8 cellular contexts compared by ENCODE assay signal in the genomic region with DNA sequence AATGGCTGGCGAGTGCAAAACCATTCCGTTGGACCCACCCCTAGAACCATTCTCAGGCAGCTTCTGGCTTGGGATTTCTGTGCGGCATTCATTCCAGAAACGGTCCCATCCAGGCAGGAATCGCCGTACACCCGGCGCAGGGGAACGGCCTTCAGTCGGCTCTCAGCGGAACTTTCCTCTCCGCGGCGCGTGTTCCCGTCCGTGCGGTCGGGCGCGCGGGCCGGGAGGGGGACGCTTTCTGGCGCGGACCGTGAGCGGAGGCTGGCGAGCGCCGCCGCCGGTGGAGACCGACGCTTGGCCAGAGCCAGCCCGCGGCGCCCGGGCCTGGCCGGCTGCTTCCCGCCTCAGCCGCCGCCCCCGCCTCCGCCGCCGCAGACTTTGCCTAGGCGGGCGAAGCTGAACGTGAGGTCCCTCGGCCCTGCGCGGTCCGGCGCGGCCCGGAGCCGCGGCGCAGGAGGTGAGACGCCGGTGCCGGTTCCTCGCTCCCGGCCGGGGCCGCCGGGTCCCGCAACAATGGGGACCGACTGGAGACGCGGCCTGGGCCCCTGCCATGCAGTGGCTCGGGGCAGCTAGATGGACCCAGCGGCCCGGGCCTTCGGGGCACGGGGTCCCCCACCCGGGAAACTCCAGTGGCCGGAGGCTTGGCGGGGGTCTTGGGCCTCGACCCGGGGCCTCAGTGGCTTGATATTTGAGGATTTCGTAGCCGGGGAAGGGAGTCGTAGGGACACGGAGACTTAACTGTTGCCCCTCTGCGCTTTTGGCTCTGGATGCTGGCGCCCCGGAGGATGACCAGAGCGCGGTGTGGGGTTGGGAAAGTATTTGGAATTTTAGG. TPM values are rescaled to one million over a fixed set of nuclear protein-coding genes. Genes with fewer than 3 reads are reported as not detected.
A peak's percentile ranks its signal among the peaks of the same experiment; 100 is the strongest.
DNase-seq lines count a peak whose midpoint lies in the region; ATAC-seq and TF ChIP-seq lines count a peak whose summit lies in the region.

A gene with protein sequence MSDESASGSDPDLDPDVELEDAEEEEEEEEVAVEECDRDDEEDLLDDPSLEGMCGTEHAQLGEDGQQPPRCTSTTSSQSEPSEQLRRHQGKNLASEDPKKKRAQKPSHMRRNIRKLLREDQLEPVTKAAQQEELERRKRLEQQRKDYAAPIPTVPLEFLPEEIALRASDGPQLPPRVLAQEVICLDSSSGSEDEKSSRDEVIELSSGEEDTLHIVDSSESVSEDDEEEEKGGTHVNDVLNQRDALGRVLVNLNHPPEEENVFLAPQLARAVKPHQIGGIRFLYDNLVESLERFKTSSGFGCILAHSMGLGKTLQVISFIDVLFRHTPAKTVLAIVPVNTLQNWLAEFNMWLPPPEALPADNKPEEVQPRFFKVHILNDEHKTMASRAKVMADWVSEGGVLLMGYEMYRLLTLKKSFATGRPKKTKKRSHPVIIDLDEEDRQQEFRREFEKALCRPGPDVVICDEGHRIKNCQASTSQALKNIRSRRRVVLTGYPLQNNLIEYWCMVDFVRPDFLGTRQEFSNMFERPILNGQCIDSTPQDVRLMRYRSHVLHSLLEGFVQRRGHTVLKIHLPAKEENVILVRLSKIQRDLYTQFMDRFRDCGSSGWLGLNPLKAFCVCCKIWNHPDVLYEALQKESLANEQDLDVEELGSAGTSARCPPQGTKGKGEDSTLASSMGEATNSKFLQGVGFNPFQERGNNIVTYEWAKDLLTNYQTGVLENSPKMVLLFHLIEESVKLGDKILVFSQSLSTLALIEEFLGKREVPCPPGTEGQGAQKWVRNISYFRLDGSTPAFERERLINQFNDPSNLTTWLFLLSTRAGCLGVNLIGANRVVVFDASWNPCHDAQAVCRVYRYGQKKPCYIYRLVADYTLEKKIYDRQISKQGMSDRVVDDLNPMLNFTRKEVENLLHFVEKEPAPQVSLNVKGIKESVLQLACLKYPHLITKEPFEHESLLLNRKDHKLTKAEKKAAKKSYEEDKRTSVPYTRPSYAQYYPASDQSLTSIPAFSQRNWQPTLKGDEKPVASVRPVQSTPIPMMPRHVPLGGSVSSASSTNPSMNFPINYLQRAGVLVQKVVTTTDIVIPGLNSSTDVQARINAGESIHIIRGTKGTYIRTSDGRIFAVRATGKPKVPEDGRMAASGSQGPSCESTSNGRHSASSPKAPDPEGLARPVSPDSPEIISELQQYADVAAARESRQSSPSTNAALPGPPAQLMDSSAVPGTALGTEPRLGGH (N-terminal part only) (plus strand): TSS at position 261 of the 832 bp plus-strand sequence. CDS start 51,702 bp downstream, outside the sequence.

- no peaks in the 10 kb centered on the region; the same call in 1 of the 2 replicates for H3K36me3 ChIP-seq in BJ (ENCODE audit: control insufficient read depth, insufficient read depth, low read length)

- no peak for DNase-seq in BJ (ENCODE audit: low read depth)
- peak; percentile 43 for DNase-seq in NCI-H774 (lab: John Stamatoyannopoulos, UW)
- peak; percentile 19 to 68 for DNase-seq in activated CD8-positive, alpha-beta memory T cell treated with anti-CD3 and anti-CD28 coated beads for 1 hour (ENCODE audit: extremely low read depth in 1 of 2, low read depth in 1 of 2)
- DNase-seq in effector CD4-positive, alpha-beta T cell = peak; percentile 67
- DNase-seq in lung microvascular endothelial cell (ENCODE audit: low read depth in 2 of 2) = peak; percentile 89 to 93
- DNase-seq in stimulated activated CD4-positive, alpha-beta T cell treated with anti-CD3 and anti-CD28 coated beads, TNF-alpha, amount 100 ng/mL, for 4 hours (ENCODE audit: low read depth in 3 of 3) = peak; percentile 57 to 71 (median 60)

- POLR2A ChIA-PET in BJ (lab: Charles Lee) = interaction anchor here (1.1 kb wide), 1 partner anchor 39 kb away, joined by 3 read pairs; a partner anchor contains a TSS

- TF ChIP-seq CTCF in BJ (IDR thresholded peaks at IDR 0.05; ENCODE audit: insufficient read depth, low read depth, low read length) = 0 out of 2 replicates have a peak, but pooled peaks have one; percentile 2

- H3K27me3 ChIP-seq in BJ (ENCODE audit: control insufficient read depth, insufficient read depth, low read length) = no peaks in the 10 kb centered on the region

- peak within 1 kb of the TSS; percentile 83 for H3K4me3 ChIP-seq in BJ (ENCODE audit: low read depth, low read length)

- ATAC-seq in GM19023 (IDR thresholded peaks at IDR 0.05; ENCODE audit: unreplicated experiment) (peak; percentile 82), HG03342 (IDR thresholded peaks at IDR 0.05; ENCODE audit: unreplicated experiment) (peak; percentile 62)

- CTCF ChIA-PET in BJ (lab: Yijun Ruan, JAX) = interaction anchor here (0.7 to 1.9 kb wide), 6 partner anchors 8 to 147 kb away, joined by 3 to 4 read pairs (median 3); no protein-coding TSS in a partner anchor

RNA-seq across cellular contexts. Expression of the gene that starts here (rescaled TPM):
- 5.2 and 5.9 TPM in 2 replicates for polyA plus RNA-seq in BJ (2011; rRNA removed)
- 22.3 and 27.4 TPM in 2 replicates for polyA minus RNA-seq in BJ (2011; rRNA and poly(A)+ RNA removed)
- total RNA-seq in lung microvascular endothelial cell = 10.5 and 14.5 TPM in 2 replicates
